Comparison of ENCODE assay signal across 8 cellular contexts in genomic region chr12:31728917-31729640, GRCh38. TPM values are rescaled to one million over a fixed set of nuclear protein-coding genes. Genes with fewer than 3 reads are reported as not detected.
DNase-seq lines count a peak whose midpoint lies in the region; ATAC-seq and TF ChIP-seq lines count a peak whose summit lies in the region.

AMN1 (minus strand) TSS chr12:31729021; CDS start chr12:31729008, 13 bp downstream.

- peak within 1 kb of the TSS; percentile 81 for H3K4me3 ChIP-seq in epithelial cell of proximal tubule (ENCODE audit: low read depth, low read length)
- H3K4me3 ChIP-seq in mucosa of descending colon = peak within 1 kb of the TSS; percentile 40

- no peaks in the 10 kb centered on the region for H3K36me3 ChIP-seq in mucosa of descending colon (ENCODE audit: low read depth)

- intact Hi-C loops in mucosa of descending colon (cut with DNase I, micrococcal nuclease) = no loop called here

- ATAC-seq in GM21528 (IDR thresholded peaks at IDR 0.05; ENCODE audit: low FRiP score, unreplicated experiment) (peak; percentile 98), mucosa of descending colon (peak; percentile 94)

- DNase-seq in DMS 273 treated with DMSO at 0.1 percent for 48 hours (lab: John Stamatoyannopoulos, UW) (peak; percentile 94), HuH-7.5 (ENCODE audit: low spot score) (peak; percentile 84), OCI-M1 (lab: John Stamatoyannopoulos, UW) (peak; percentile 100), epithelial cell of proximal tubule (ENCODE audit: low read depth) (peak; percentile 89), mucosa of descending colon (peak; percentile 100)
- peak; percentile 100 for DNase-seq in activated T-cell treated with anti-CD3 and anti-CD28 coated beads, Interleukin-2, amount 50 U/mL, for 1 hour
- peak; percentile 95 to 97 for DNase-seq in stimulated activated CD8-positive, alpha-beta memory T cell treated with anti-CD3 and anti-CD28 coated beads, Interleukin-4, amount 100 ng/mL, for 1 hour (ENCODE audit: low read depth in 2 of 2, low spot score in 1 of 2)

- H3K4me1 ChIP-seq in mucosa of descending colon (ENCODE audit: low read depth) = peaks cover 11% of the 10 kb centered on the region

- no peak for TF ChIP-seq CTCF in epithelial cell of proximal tubule (conservative IDR thresholded peaks at IDR 0.05; ENCODE audit: low read depth, low read length)
- no peak for TF ChIP-seq CTCF in mucosa of descending colon (IDR thresholded peaks at IDR 0.05)

- H3K9me3 ChIP-seq in mucosa of descending colon = no peaks in the 10 kb centered on the region

RNA-seq across cellular contexts. Expression of gene AMN1, which starts in this region (rescaled TPM):
- total RNA-seq in epithelial cell of proximal tubule = 9.8 and 13.1 TPM in 2 replicates
- 1 to 10 TPM; 3.1 to 7.3 (median 3.2) TPM for total RNA-seq in mucosa of descending colon

Comparison
In these comparisons a context has a peak if more than half of its experiments do, and no peak if none do; other contexts are left out.
1. Peak in every context shown above with its lines: DNase-seq, ATAC-seq and H3K4me3 ChIP-seq.